In the genomic region with DNA sequence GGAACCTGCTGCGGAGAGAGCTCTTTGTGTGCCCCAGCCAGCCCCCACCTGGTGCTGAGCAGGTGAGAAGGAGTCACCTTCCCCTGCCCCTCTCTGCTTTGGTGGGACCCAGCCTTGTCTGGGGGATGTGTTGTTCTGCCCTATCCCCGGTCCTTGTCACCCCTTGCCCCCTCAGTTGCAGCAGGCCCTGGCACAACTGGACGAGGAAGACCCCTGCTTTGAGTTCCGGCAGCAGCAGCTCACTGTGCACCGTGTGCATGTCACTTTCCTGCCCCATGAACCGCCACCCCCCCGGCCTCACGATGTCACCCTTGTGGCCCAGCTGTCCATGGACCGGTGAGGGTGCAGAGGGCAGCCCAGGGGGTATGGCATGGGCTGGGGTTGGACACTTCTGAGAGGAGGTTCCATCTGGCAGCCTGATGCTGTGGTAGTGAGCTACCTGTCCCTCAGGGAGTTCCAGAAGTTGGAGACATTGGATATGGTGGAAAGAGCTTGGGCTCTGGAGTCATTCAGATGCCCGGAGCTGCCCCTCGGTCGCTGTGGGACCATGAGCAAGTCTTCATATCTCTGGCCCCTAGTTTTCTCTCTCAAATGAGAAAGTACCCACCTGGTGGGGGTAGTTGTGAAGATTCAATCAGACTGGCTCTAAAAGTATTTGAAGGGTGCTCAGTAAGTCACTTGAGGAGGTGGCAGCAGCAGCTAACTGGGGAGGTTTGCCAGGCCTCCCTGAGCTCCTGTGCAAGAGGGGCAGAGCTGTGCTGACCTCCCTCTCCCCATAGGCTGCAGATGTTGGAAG, we compare ENCODE assay signal across 1 cellular context.
TF ChIP-seq lines count a peak whose summit lies in the region.

No MANE protein-coding gene starts in this region.

TF ChIP-seq in SK-N-SH, 30 proteins besides CTCF, POLR2A, EP300 and RAD21:
- TF ChIP-seq RCOR1 (IDR thresholded peaks at IDR 0.05; ENCODE audit: low read length) (no peak), JUND (IDR thresholded peaks at IDR 0.05) (no peak), RXRA (IDR thresholded peaks at IDR 0.05; ENCODE audit: borderline replicate concordance, low read depth) (no peak), NRF1 (IDR thresholded peaks at IDR 0.05; ENCODE audit: low read depth, low read length) (no peak), FOSL2 (IDR thresholded peaks at IDR 0.05; ENCODE audit: borderline replicate concordance, low read depth) (no peak), CHD2 (IDR thresholded peaks at IDR 0.05; ENCODE audit: low read length, partially characterized antibody) (no peak), TEAD4 (IDR thresholded peaks at IDR 0.05; ENCODE audit: borderline replicate concordance, insufficient read depth) (no peak), GABPA (IDR thresholded peaks at IDR 0.05; ENCODE audit: low read depth) (no peak), YY1 (IDR thresholded peaks at IDR 0.05; ENCODE audit: low read depth) (no peak), POLR2AphosphoS5 (IDR thresholded peaks at IDR 0.05; ENCODE audit: low read depth, low read length) (no peak), SMC3 (IDR thresholded peaks at IDR 0.05; ENCODE audit: low read depth, low read length) (no peak), MXI1 (IDR thresholded peaks at IDR 0.05; ENCODE audit: low read depth, low read length) (no peak), EZH2phosphoT487 (IDR thresholded peaks at IDR 0.05; ENCODE audit: borderline replicate concordance, low read depth) (no peak)
- TF ChIP-seq, protein P1, sequence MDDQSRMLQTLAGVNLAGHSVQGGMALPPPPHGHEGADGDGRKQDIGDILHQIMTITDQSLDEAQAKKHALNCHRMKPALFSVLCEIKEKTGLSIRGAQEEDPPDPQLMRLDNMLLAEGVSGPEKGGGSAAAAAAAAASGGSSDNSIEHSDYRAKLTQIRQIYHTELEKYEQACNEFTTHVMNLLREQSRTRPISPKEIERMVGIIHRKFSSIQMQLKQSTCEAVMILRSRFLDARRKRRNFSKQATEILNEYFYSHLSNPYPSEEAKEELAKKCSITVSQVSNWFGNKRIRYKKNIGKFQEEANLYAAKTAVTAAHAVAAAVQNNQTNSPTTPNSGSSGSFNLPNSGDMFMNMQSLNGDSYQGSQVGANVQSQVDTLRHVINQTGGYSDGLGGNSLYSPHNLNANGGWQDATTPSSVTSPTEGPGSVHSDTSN (IDR thresholded peaks at IDR 0.05): no peak
- TF ChIP-seq, protein P2, sequence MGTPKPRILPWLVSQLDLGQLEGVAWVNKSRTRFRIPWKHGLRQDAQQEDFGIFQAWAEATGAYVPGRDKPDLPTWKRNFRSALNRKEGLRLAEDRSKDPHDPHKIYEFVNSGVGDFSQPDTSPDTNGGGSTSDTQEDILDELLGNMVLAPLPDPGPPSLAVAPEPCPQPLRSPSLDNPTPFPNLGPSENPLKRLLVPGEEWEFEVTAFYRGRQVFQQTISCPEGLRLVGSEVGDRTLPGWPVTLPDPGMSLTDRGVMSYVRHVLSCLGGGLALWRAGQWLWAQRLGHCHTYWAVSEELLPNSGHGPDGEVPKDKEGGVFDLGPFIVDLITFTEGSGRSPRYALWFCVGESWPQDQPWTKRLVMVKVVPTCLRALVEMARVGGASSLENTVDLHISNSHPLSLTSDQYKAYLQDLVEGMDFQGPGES (IDR thresholded peaks at IDR 0.05; ENCODE audit: low read depth, low read length): no peak
- TF ChIP-seq, protein P3, sequence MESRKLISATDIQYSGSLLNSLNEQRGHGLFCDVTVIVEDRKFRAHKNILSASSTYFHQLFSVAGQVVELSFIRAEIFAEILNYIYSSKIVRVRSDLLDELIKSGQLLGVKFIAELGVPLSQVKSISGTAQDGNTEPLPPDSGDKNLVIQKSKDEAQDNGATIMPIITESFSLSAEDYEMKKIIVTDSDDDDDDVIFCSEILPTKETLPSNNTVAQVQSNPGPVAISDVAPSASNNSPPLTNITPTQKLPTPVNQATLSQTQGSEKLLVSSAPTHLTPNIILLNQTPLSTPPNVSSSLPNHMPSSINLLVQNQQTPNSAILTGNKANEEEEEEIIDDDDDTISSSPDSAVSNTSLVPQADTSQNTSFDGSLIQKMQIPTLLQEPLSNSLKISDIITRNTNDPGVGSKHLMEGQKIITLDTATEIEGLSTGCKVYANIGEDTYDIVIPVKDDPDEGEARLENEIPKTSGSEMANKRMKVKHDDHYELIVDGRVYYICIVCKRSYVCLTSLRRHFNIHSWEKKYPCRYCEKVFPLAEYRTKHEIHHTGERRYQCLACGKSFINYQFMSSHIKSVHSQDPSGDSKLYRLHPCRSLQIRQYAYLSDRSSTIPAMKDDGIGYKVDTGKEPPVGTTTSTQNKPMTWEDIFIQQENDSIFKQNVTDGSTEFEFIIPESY (IDR thresholded peaks at IDR 0.05; ENCODE audit: borderline replicate concordance, low read depth): no peak
